ENCODE assay signal across 9 cellular contexts in the genomic region with DNA sequence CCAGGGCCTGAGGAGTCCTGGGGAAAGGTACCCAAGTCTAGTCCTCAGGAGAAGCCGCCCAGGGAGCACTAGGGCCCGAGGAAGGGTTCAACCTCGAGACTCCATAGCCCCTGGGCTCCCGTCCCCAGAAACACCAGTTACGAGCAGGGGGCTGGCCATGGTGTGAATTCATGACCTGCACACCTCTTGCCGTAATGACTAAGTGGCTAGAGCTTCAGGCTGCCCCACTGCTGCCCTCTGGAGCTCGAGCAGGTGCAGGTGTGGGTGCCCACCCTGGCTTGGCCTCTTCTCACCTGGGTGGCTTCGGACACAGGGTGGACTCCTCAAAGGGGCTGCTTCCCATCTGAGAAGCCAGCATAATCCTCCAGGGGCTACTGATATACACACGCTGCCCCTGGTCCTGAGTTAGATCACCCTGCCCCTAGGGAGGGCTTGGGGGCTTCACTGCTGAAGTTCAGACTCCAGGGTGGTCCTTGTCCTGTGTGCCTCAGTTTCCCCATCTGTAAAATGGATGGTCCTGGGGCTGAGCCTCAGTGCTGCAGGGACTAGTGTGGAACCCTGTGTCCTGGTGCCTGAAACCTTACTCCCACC. TPM values are rescaled to one million over a fixed set of nuclear protein-coding genes. Genes with fewer than 3 reads are reported as not detected.
DNase-seq lines count a peak whose midpoint lies in the region; ATAC-seq, FAIRE-seq and TF ChIP-seq lines count a peak whose summit lies in the region.
"Had no signal": no experiment of that assay in that cellular context is flagged by ENCODE, and none has a peak within 500 bp of the region (broad histone marks: within the 10 kb centered on the region; RNA-seq: fewer than 3 reads in every experiment).

No MANE protein-coding gene starts in this region.

- TF ChIP-seq RAD21 in HepG2 (CRISPR knock-in tag; IDR thresholded peaks at IDR 0.05): no peak

- peak; percentile 18 for TF ChIP-seq CTCF in MCF 10A (IDR thresholded peaks at IDR 0.05; ENCODE audit: unreplicated experiment)
- TF ChIP-seq CTCF in HepG2 (CRISPR knock-in tag; IDR thresholded peaks at IDR 0.05): peak; percentile 67
- TF ChIP-seq CTCF in suprapubic skin (IDR thresholded peaks at IDR 0.05): no peak

- H3K4me2 ChIP-seq in HepG2 (ENCODE audit: low read depth, low read length): peak overlapping the region; percentile 86

- CTCF ChIA-PET in MCF 10A (lab: Yijun Ruan, JAX) (interaction anchor here (0.6 kb wide), 1 partner anchor 14 kb away, joined by 5 read pairs; no protein-coding TSS in a partner anchor), HepG2 (lab: Yijun Ruan, JAX; ENCODE audit: low intra/inter-chr PET ratio, low total read pairs) (no interaction called here)

- BruUV-seq in MCF 10A (replicated peaks; lab: Mats Ljungman, UMichigan) (no TSS peak), HepG2 (replicated peaks; lab: Mats Ljungman, UMichigan) (no TSS peak)

- H3K4me1 ChIP-seq in HepG2 (ENCODE audit: insufficient read depth, low read length) (peaks cover 81% of the 10 kb centered on the region), suprapubic skin (peaks cover 53% of the 10 kb centered on the region)

- intact Hi-C loops in MCF 10A (cut with micrococcal nuclease) (no loop called here), HepG2 (cut with micrococcal nuclease; ENCODE audit: unreplicated experiment) (loop anchor here (1.0 kb wide), 1 partner anchor 13 kb away; a partner anchor contains a TSS)

- peaks cover 25% of the 10 kb centered on the region for H3K4me1 Mint-ChIP-seq in MCF 10A (ENCODE audit: insufficient read depth, unreplicated experiment)

- H3K4me3 ChIP-seq in HepG2 (replicated peaks in 1 of 3; ENCODE audit: insufficient read depth in 1 of 3, low read depth in 2 of 3, low read length in 3 of 3) (peak overlapping the region in 2 of 3 experiments; percentile 24 to 73; a peak in 4 of 6 replicates), suprapubic skin (no peak overlapping the region)

- DNase-seq in HT-29 (ENCODE audit: low spot score) (peak; percentile 54), MCF 10A (ENCODE audit: unreplicated experiment) (peak; percentile 48), HepG2 (ENCODE audit: low spot score) (peak; percentile 35), suprapubic skin (ENCODE audit: low spot score in 2 of 2) (no peak), NCI-H345 (lab: John Stamatoyannopoulos, UW) (no peak), GDM1 (lab: John Stamatoyannopoulos, UW) (no peak), NCI-H1092 (lab: John Stamatoyannopoulos, UW) (no peak)
- DNase-seq: NCI-H1048 had no signal

- POLR2A ChIA-PET in MCF 10A (lab: Yijun Ruan, JAX) (interaction anchor here (0.5 to 3.4 kb wide), 3 partner anchors 11 to 417 kb away, joined by 3 to 35 read pairs (median 5); a partner anchor contains a TSS), HepG2 (lab: Yijun Ruan, JAX) (interaction anchor here (0.6 to 3.2 kb wide), 13 partner anchors 9 to 233 kb away, joined by 3 to 39 read pairs (median 5); a partner anchor contains a TSS)

- no peak overlapping the region for H2AFZ ChIP-seq in HepG2 (ENCODE audit: low read length)

- H3K4me3 Mint-ChIP-seq in MCF 10A (ENCODE audit: unreplicated experiment): peak overlapping the region; percentile 43

- no peaks in the 10 kb centered on the region for H3K9me3 Mint-ChIP-seq in MCF 10A (ENCODE audit: unreplicated experiment)

- peaks cover 0 to 8% of the 10 kb centered on the region in 2 experiments; a peak in 2 of 5 replicates for H3K36me3 ChIP-seq in HepG2 (replicated peaks in 1 of 2; ENCODE audit: control insufficient read depth in 1 of 2, insufficient read depth in 2 of 2, low read length in 2 of 2)
- no peaks in the 10 kb centered on the region for H3K36me3 ChIP-seq in suprapubic skin

- WGBS in HepG2 (ENCODE audit: low lambda C conversion rate): 0% methylated on average over 1 of the region's 9 CpGs
- WGBS in suprapubic skin: 79% methylated on average over 7 of the region's 9 CpGs

- peaks cover 12% of the 10 kb centered on the region for H3K36me3 Mint-ChIP-seq in MCF 10A (ENCODE audit: insufficient read depth, unreplicated experiment)

- no peak for FAIRE-seq in HepG2 (lab: Jason Lieb, UNC)

- in situ Hi-C loops in HepG2 (cut with HindIII; ENCODE audit: extremely low pct_ligation_motif_present, low pct_unique_long_range_greater_than_20kb): no loop called here

- H3K27ac Mint-ChIP-seq in MCF 10A (ENCODE audit: low read depth, unreplicated experiment): peak overlapping the region; percentile 69

- H3K9me3 ChIP-seq in HepG2 (ENCODE audit: low read length) (no peaks in the 10 kb centered on the region), suprapubic skin (no peaks in the 10 kb centered on the region)

- H3K27me3 ChIP-seq in HepG2 (ENCODE audit: control insufficient read depth in 1 of 2, insufficient read depth in 2 of 2, low read length in 2 of 2): no peaks in the 10 kb centered on the region
- H3K27me3 ChIP-seq in suprapubic skin: no peaks in the 10 kb centered on the region

- peak overlapping the region; percentile 47 for H3K9ac ChIP-seq in HepG2 (ENCODE audit: insufficient read depth, low read depth, low read length)

- H4K20me1 ChIP-seq in HepG2 (ENCODE audit: insufficient read depth, low read length): no peaks in the 10 kb centered on the region

- no peaks in the 10 kb centered on the region for H3K27me3 Mint-ChIP-seq in MCF 10A (ENCODE audit: insufficient read depth, unreplicated experiment)

- no peaks in the 10 kb centered on the region for H3K79me2 ChIP-seq in HepG2 (ENCODE audit: insufficient read depth, low read length)

- peak; percentile 4 for ATAC-seq in HepG2
- ATAC-seq in HG02973 (IDR thresholded peaks at IDR 0.05; ENCODE audit: unreplicated experiment): no peak

- no peak; a peak in 1 of 4 replicates for TF ChIP-seq POLR2A in HepG2 (IDR thresholded peaks at IDR 0.05; ENCODE audit: insufficient read depth in 1 of 2, low read depth in 2 of 2, low read length in 2 of 2)
- TF ChIP-seq POLR2A in suprapubic skin (IDR thresholded peaks at IDR 0.05): no peak

- H3K27ac ChIP-seq in HepG2 (ENCODE audit: extremely low read length, insufficient read depth, low read length): peak overlapping the region; percentile 64
- peak overlapping the region; percentile 91 for H3K27ac ChIP-seq in suprapubic skin

- TF ChIP-seq EP300 in HepG2 (IDR thresholded peaks at IDR 0.05; ENCODE audit: low read depth in 2 of 2, low read length in 2 of 2): no peak
- TF ChIP-seq EP300 in HepG2 (CRISPR knock-in tag; IDR thresholded peaks at IDR 0.05; ENCODE audit: borderline replicate concordance): no peak
- no peak for TF ChIP-seq EP300 in suprapubic skin (IDR thresholded peaks at IDR 0.05)

RNA-seq across cellular contexts. Expression of a gene that starts 13.6 kb away (rescaled TPM):
- total RNA-seq in HT-29 (2014; rRNA removed; shearing (Covaris generic)): 98.0 and 106 TPM in 2 replicates
- total RNA-seq in MCF 10A (2022) (8.6 and 16.4 TPM in 2 replicates), HepG2 (2016; rRNA removed; fragmentation: Illumina TruSeq; extraction: Trizol) (46.2 and 63.2 TPM in 2 replicates), suprapubic skin (1 to 10 TPM; 1.8 to 4.0 (median 3.7) TPM)
- total RNA-seq in HepG2 (2016; cell fraction: cytosol; rRNA removed; fragmentation: Illumina TruSeq; extraction: Trizol; ENCODE audit: low read depth): 7.6 and 7.9 TPM in 2 replicates
- 47.6 and 55.0 TPM in 2 replicates for total RNA-seq in HepG2 (2016; cell fraction: insoluble cytoplasmic fraction; rRNA removed; fragmentation: Illumina TruSeq; extraction: Trizol)
- total RNA-seq in HepG2 (2016; cell fraction: membrane; rRNA removed; fragmentation: Illumina TruSeq; extraction: Trizol): 21.9 and 24.3 TPM in 2 replicates
- 24.3 and 25.4 TPM in 2 replicates for total RNA-seq in HepG2 (2016; cell fraction: nucleus; rRNA removed; fragmentation: Illumina TruSeq; extraction: Trizol)
- 8.8 and 10.0 TPM in 2 replicates for polyA plus RNA-seq in HepG2 (2011; rRNA removed)
- 6.3 and 10.5 TPM in 2 replicates for polyA plus RNA-seq in HepG2 (2011; cell fraction: cytosol; rRNA removed)
- polyA plus RNA-seq in HepG2 (2011; cell fraction: nucleus; rRNA removed): 10.2 and 12.2 TPM in 2 replicates
- 3.9 and 8.5 TPM in 2 replicates for polyA plus RNA-seq in HepG2 (2012)
- polyA plus RNA-seq in HepG2 (2016; cell fraction: cytosol; fragmentation: Illumina TruSeq; extraction: Trizol; ENCODE audit: low read depth): 3.0 and 3.9 TPM in 2 replicates
- 26.0 and 27.0 TPM in 2 replicates for polyA plus RNA-seq in HepG2 (2016; cell fraction: insoluble cytoplasmic fraction; fragmentation: Illumina TruSeq; extraction: Trizol; ENCODE audit: low read depth)
- polyA plus RNA-seq in HepG2 (2016; cell fraction: membrane; fragmentation: Illumina TruSeq; extraction: Trizol; ENCODE audit: low read depth): 7.2 and 8.5 TPM in 2 replicates
- polyA plus RNA-seq in HepG2 (2016; cell fraction: nucleus; fragmentation: Illumina TruSeq; extraction: Trizol; ENCODE audit: insufficient read depth, low read depth): 31.6 and 34.4 TPM in 2 replicates
- 27.2 and 131 TPM in 2 replicates for polyA minus RNA-seq in HepG2 (2011; rRNA and poly(A)+ RNA removed; ENCODE audit: low replicate concordance)
- 11.4 and 21.7 TPM in 2 replicates for polyA minus RNA-seq in HepG2 (2011; cell fraction: cytosol; rRNA and poly(A)+ RNA removed)
- 8.6 and 9.8 TPM in 2 replicates for polyA minus RNA-seq in HepG2 (2011; cell fraction: nucleus; rRNA and poly(A)+ RNA removed)

RNA-seq across cellular contexts. Expression of a gene that starts 52.8 kb away (rescaled TPM):
- total RNA-seq in HT-29 (2014; rRNA removed; shearing (Covaris generic)): 202 and 218 TPM in 2 replicates
- total RNA-seq in MCF 10A (2022) (126 and 127 TPM in 2 replicates), HepG2 (2016; rRNA removed; fragmentation: Illumina TruSeq; extraction: Trizol) (24.0 and 51.6 TPM in 2 replicates), suprapubic skin (100 to 1,000 TPM in 2 of 4 donors, 10 to 100 TPM in 2; 48.1 to 174 (median 119) TPM)
- 18.8 and 19.8 TPM in 2 replicates for total RNA-seq in HepG2 (2016; cell fraction: cytosol; rRNA removed; fragmentation: Illumina TruSeq; extraction: Trizol; ENCODE audit: low read depth)
- 20.6 and 54.1 TPM in 2 replicates for total RNA-seq in HepG2 (2016; cell fraction: insoluble cytoplasmic fraction; rRNA removed; fragmentation: Illumina TruSeq; extraction: Trizol)
- total RNA-seq in HepG2 (2016; cell fraction: membrane; rRNA removed; fragmentation: Illumina TruSeq; extraction: Trizol): 25.2 and 30.7 TPM in 2 replicates
- 55.9 and 71.2 TPM in 2 replicates for total RNA-seq in HepG2 (2016; cell fraction: nucleus; rRNA removed; fragmentation: Illumina TruSeq; extraction: Trizol)
- polyA plus RNA-seq in HepG2 (2011; rRNA removed): 92.5 and 135 TPM in 2 replicates
- 45.7 and 58.8 TPM in 2 replicates for polyA plus RNA-seq in HepG2 (2011; cell fraction: cytosol; rRNA removed)
- polyA plus RNA-seq in HepG2 (2011; cell fraction: nucleus; rRNA removed): 95.8 and 112 TPM in 2 replicates
- 45.0 and 107 TPM in 2 replicates for polyA plus RNA-seq in HepG2 (2012)
- 3.2 and 4.4 TPM in 2 replicates for polyA plus RNA-seq in HepG2 (2016; cell fraction: cytosol; fragmentation: Illumina TruSeq; extraction: Trizol; ENCODE audit: low read depth)
- polyA plus RNA-seq in HepG2 (2016; cell fraction: insoluble cytoplasmic fraction; fragmentation: Illumina TruSeq; extraction: Trizol; ENCODE audit: low read depth): 11.3 and 19.1 TPM in 2 replicates
- polyA plus RNA-seq in HepG2 (2016; cell fraction: membrane; fragmentation: Illumina TruSeq; extraction: Trizol; ENCODE audit: low read depth): 6.6 and 7.9 TPM in 2 replicates
- 79.1 and 81.9 TPM in 2 replicates for polyA plus RNA-seq in HepG2 (2016; cell fraction: nucleus; fragmentation: Illumina TruSeq; extraction: Trizol; ENCODE audit: insufficient read depth, low read depth)
- 183 and 246 TPM in 2 replicates for polyA minus RNA-seq in HepG2 (2011; rRNA and poly(A)+ RNA removed; ENCODE audit: low replicate concordance)
- 98.4 and 116 TPM in 2 replicates for polyA minus RNA-seq in HepG2 (2011; cell fraction: cytosol; rRNA and poly(A)+ RNA removed)
- polyA minus RNA-seq in HepG2 (2011; cell fraction: nucleus; rRNA and poly(A)+ RNA removed): 110 and 155 TPM in 2 replicates

RNA-seq across cellular contexts. Expression of a gene that starts 55.3 kb away (rescaled TPM):
- 30.8 and 35.8 TPM in 2 replicates for total RNA-seq in HT-29 (2014; rRNA removed; shearing (Covaris generic))
- total RNA-seq in MCF 10A (2022) (25.0 and 29.2 TPM in 2 replicates), HepG2 (2016; rRNA removed; fragmentation: Illumina TruSeq; extraction: Trizol) (11.0 and 12.9 TPM in 2 replicates), suprapubic skin (10 to 100 TPM; 42.5 to 75.5 (median 65.1) TPM)
- 1.5 TPM in 2 replicates for total RNA-seq in HepG2 (2016; cell fraction: cytosol; rRNA removed; fragmentation: Illumina TruSeq; extraction: Trizol; ENCODE audit: low read depth)
- 10.8 and 16.5 TPM in 2 replicates for total RNA-seq in HepG2 (2016; cell fraction: insoluble cytoplasmic fraction; rRNA removed; fragmentation: Illumina TruSeq; extraction: Trizol)
- 6.2 TPM in 2 replicates for total RNA-seq in HepG2 (2016; cell fraction: membrane; rRNA removed; fragmentation: Illumina TruSeq; extraction: Trizol)
- 12.8 and 13.5 TPM in 2 replicates for total RNA-seq in HepG2 (2016; cell fraction: nucleus; rRNA removed; fragmentation: Illumina TruSeq; extraction: Trizol)
- 5.7 and 6.8 TPM in 2 replicates for polyA plus RNA-seq in HepG2 (2011; rRNA removed)
- polyA plus RNA-seq in HepG2 (2011; cell fraction: cytosol; rRNA removed): 4.3 and 5.1 TPM in 2 replicates
- polyA plus RNA-seq in HepG2 (2011; cell fraction: nucleus; rRNA removed): 21.5 and 24.8 TPM in 2 replicates
- polyA plus RNA-seq in HepG2 (2012): 7.1 and 11.3 TPM in 2 replicates
- polyA plus RNA-seq in HepG2 (2016; cell fraction: cytosol; fragmentation: Illumina TruSeq; extraction: Trizol; ENCODE audit: low read depth): 0.79 and 1.2 TPM in 2 replicates
- polyA plus RNA-seq in HepG2 (2016; cell fraction: insoluble cytoplasmic fraction; fragmentation: Illumina TruSeq; extraction: Trizol; ENCODE audit: low read depth): 8.4 and 13.7 TPM in 2 replicates
- polyA plus RNA-seq in HepG2 (2016; cell fraction: membrane; fragmentation: Illumina TruSeq; extraction: Trizol; ENCODE audit: low read depth): 2.9 and 3.9 TPM in 2 replicates
- 27.2 and 28.0 TPM in 2 replicates for polyA plus RNA-seq in HepG2 (2016; cell fraction: nucleus; fragmentation: Illumina TruSeq; extraction: Trizol; ENCODE audit: insufficient read depth, low read depth)
- 25.5 and 78.0 TPM in 2 replicates for polyA minus RNA-seq in HepG2 (2011; rRNA and poly(A)+ RNA removed; ENCODE audit: low replicate concordance)
- polyA minus RNA-seq in HepG2 (2011; cell fraction: cytosol; rRNA and poly(A)+ RNA removed): 8.5 and 9.8 TPM in 2 replicates
- polyA minus RNA-seq in HepG2 (2011; cell fraction: nucleus; rRNA and poly(A)+ RNA removed): 5.2 and 9.0 TPM in 2 replicates

Comparison
In these comparisons a context has a peak if more than half of its experiments do, and no peak if none do; other contexts are left out.
1. DNase-seq: peak in HT-29 (single experiment), MCF 10A (single experiment) and HepG2 (single experiment); none in suprapubic skin (0 of 2), NCI-H345 (single experiment), GDM1 (single experiment) and NCI-H1092 (single experiment).
2. CTCF ChIP-seq: peak in MCF 10A (single experiment) and HepG2 (single experiment); none in suprapubic skin (0 of 2).